ENCODE assay signal across 13 cellular contexts in genomic region chr10:17233534-17233933, GRCh38. TPM values are rescaled to one million over a fixed set of nuclear protein-coding genes. Genes with fewer than 3 reads are reported as not detected.
DNase-seq lines count a peak whose midpoint lies in the region; ATAC-seq, FAIRE-seq and TF ChIP-seq lines count a peak whose summit lies in the region.
"Had no signal": no experiment of that assay in that cellular context is flagged by ENCODE, and none has a peak within 500 bp of the region (broad histone marks: within the 10 kb centered on the region; RNA-seq: fewer than 3 reads in every experiment).

No MANE protein-coding gene starts in this region.

- H3K4me3 ChIP-seq in skin epidermis, result peak overlapping the region; percentile 6 to 97 (median 68)

- DNase-seq in H54 (ENCODE audit: insufficient read length, low spot score) (no peak), left cardiac atrium (peak; percentile 61), NCI-H446 treated with DMSO at 0.1 percent for 48 hours (lab: John Stamatoyannopoulos, UW) (no peak), DMS79 (lab: John Stamatoyannopoulos, UW) (no peak), NK-92 (lab: John Stamatoyannopoulos, UW; ENCODE audit: unreplicated experiment) (no peak), LoVo (ENCODE audit: low spot score) (no peak)
- DNase-seq: activated naive CD4-positive, alpha-beta T cell; hippocampal formation; NCI-H2029 had no signal

- H3K27ac Mint-ChIP-seq in activated naive CD8-positive, alpha-beta T cell, result peak overlapping the region; percentile 58
- H3K27ac Mint-ChIP-seq: progenitor cell of endocrine pancreas had no signal

- peak overlapping the region in 8 of 21 experiments; percentile 8 to 62 (median 45) for H3K27ac ChIP-seq in skin epidermis

- peaks cover 8% of the 10 kb centered on the region for H3K36me3 Mint-ChIP-seq in activated naive CD8-positive, alpha-beta T cell

- peak; percentile 50 for FAIRE-seq in H54 (lab: Jason Lieb, UNC)

- no peak for ATAC-seq in left cardiac atrium

- peak overlapping the region; percentile 40 for H3K4me3 Mint-ChIP-seq in activated naive CD8-positive, alpha-beta T cell

- no peak for TF ChIP-seq POLR2A in H54 (IDR thresholded peaks at IDR 0.05; ENCODE audit: low read depth, low read length)

- H3K4me1 Mint-ChIP-seq in activated naive CD8-positive, alpha-beta T cell (ENCODE audit: low read depth), result peaks cover 63% of the 10 kb centered on the region

- intact Hi-C loops in left cardiac atrium (cut with DNase I), result no loop called here

- H3K9me3 Mint-ChIP-seq in activated naive CD8-positive, alpha-beta T cell (ENCODE audit: low read depth), result no peaks in the 10 kb centered on the region
- H3K9me3 Mint-ChIP-seq: T-helper 1 cell treated with Interleukin-12 subunit alpha and Interleukin-12 subunit beta and Interleukin-4 antibody, amounts not matched to agents 30 μg/mL and 1 μg/mL, for 36 hours had no signal

- no peaks in the 10 kb centered on the region for H3K27me3 Mint-ChIP-seq in activated naive CD8-positive, alpha-beta T cell

RNA-seq across cellular contexts. Expression of gene VIM, which starts 5.5 kb away (rescaled TPM):
- total RNA-seq in left cardiac atrium, result 1,000 to 10,000 TPM in 1 of 2 donors, 100 to 1,000 TPM in 1; 934 to 1,097 TPM

RNA-seq across cellular contexts. Expression of gene TRDMT1, which starts 32.1 kb away (rescaled TPM):
- total RNA-seq in left cardiac atrium, result 1 to 10 TPM; 4.8 to 5.0 TPM
